ENCODE assay signal across 10 cellular contexts in the genomic region with DNA sequence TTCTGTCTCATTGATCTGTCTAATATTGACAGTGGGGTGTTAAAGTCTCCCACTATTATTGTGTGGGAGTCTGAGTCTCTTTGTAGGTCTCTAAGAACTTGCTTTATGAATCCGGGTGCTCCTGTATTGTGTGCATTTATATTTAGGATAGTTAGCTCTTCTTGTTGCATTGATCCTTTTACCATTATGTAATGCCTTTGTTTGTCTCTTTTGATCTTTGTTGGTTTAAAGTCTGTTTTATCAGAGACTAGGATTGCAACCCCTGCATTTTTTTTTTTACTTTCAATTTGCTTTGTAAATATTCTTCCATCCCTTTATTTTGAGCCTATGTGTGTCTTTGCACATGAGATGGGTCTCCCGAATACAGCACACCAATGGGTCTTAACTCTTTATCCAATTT. TPM values are rescaled to one million over a fixed set of nuclear protein-coding genes. Genes with fewer than 3 reads are reported as not detected.
"Had no signal": no experiment of that assay in that cellular context is flagged by ENCODE, and none has a peak within 500 bp of the region (broad histone marks: within the 10 kb centered on the region; RNA-seq: fewer than 3 reads in every experiment).

No MANE protein-coding gene starts in this region.

RNA-seq across cellular contexts. Expression of a gene that starts 20.2 kb away (rescaled TPM):
- total RNA-seq: mononuclear cell; naive thymus-derived CD4-positive, alpha-beta T cell had no signal

RNA-seq across cellular contexts. Expression of a gene that starts 34.9 kb away (rescaled TPM):
- total RNA-seq: hepatocyte; left ventricle myocardium inferior; lower leg skin; lung microvascular endothelial cell; mammary epithelial cell; mesenteric fat pad; mononuclear cell; naive thymus-derived CD4-positive, alpha-beta T cell had no signal
- polyA plus RNA-seq: hepatocyte; immature natural killer cell; keratinocyte; mammary epithelial cell; naive thymus-derived CD4-positive, alpha-beta T cell had no signal
